8 cellular contexts compared by ENCODE assay signal in the genomic region with DNA sequence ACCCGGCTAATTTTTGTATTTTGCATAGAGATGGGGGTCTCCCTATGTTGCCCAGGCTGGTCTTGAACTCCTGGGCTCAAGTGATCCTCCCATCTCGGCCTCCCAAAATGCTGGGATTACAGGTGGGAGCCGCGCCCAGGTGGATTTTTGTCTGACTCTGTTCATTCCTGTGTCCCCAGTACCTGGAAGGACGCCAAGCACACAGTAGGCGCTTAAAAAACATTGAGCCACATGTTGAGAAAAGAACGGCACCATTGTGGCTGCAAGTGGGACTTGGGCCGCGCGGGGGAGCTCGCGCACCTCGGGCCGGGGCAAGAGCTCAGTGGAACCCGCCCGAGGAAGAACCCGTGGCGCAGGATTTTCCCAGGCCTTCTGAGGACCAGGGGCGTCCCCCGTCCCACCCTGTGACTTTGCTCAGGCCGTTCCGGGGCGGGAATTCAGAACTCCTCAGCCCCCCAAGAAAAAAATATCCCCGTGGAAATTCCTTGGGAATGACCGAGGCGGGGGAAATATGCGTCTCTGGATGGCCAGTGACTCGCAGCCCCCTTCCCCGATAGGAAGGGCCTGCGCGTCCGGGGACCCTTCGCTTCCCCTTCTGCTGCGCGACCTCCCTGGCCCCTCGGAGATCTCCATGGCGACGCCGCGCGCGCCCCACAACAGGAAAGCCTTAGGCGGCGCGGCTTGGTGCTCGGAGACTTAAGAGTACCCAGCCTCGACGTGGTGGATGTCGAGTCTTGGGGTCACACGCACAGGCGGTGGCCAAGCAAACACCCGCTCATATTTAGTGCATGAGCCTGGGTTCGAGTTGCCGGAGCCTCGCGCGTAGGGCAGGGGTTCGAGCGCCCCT. TPM values are rescaled to one million over a fixed set of nuclear protein-coding genes. Genes with fewer than 3 reads are reported as not detected.
DNase-seq lines count a peak whose midpoint lies in the region; ATAC-seq and TF ChIP-seq lines count a peak whose summit lies in the region.

No MANE protein-coding gene starts in this region.

- H3K4me1 Mint-ChIP-seq in natural killer cell, result peaks cover 24 to 39% of the 10 kb centered on the region in 2 donors
- peaks cover 49% of the 10 kb centered on the region for H3K4me1 Mint-ChIP-seq in stimulated activated memory B cell treated with anti-CD40 and anti-IgM and Interleukin-4, amounts not matched to agents 10 μg/mL and 1 μg/mL and 100 μg/mL, for 72 hours

- TF ChIP-seq CTCF in GM12865 (IDR thresholded peaks at IDR 0.05; ENCODE audit: insufficient read depth, low read depth, low read length, missing control alignments) (peak; percentile 92), natural killer cell (IDR thresholded peaks at IDR 0.05) (peak; percentile 89)

- peak overlapping the region; percentile 94 to 96 for H3K27ac Mint-ChIP-seq in natural killer cell
- peak overlapping the region; percentile 96 for H3K27ac Mint-ChIP-seq in stimulated activated memory B cell treated with anti-CD40 and anti-IgM and Interleukin-4, amounts not matched to agents 10 μg/mL and 1 μg/mL and 100 μg/mL, for 72 hours

- no peaks in the 10 kb centered on the region for H3K9me3 Mint-ChIP-seq in natural killer cell
- H3K9me3 Mint-ChIP-seq in stimulated activated memory B cell treated with anti-CD40 and anti-IgM and Interleukin-4, amounts not matched to agents 10 μg/mL and 1 μg/mL and 100 μg/mL, for 72 hours, result no peaks in the 10 kb centered on the region

- H3K27ac ChIP-seq in HUES6 (ENCODE audit: low read depth, low read length), result no peak overlapping the region

- peak overlapping the region; percentile 90 for H3K4me3 Mint-ChIP-seq in natural killer cell
- peak overlapping the region; percentile 95 for H3K4me3 Mint-ChIP-seq in stimulated activated memory B cell treated with anti-CD40 and anti-IgM and Interleukin-4, amounts not matched to agents 10 μg/mL and 1 μg/mL and 100 μg/mL, for 72 hours

- H3K4me1 ChIP-seq in HUES6 (ENCODE audit: control insufficient read depth, insufficient read depth, low read length), result peaks cover 8% of the 10 kb centered on the region

- ATAC-seq in natural killer cell (peak; percentile 56 to 68 (median 58)), HG02840 (IDR thresholded peaks at IDR 0.05; ENCODE audit: low FRiP score, unreplicated experiment) (no peak)
- peak; percentile 77 for ATAC-seq in stimulated activated memory B cell treated with anti-CD40 and anti-IgM and Interleukin-4, amounts not matched to agents 10 μg/mL and 1 μg/mL and 100 μg/mL, for 72 hours

- H3K9ac ChIP-seq in HUES6 (ENCODE audit: low read length), result peak overlapping the region; percentile 3

- DNase-seq in GM12865 (ENCODE audit: low read depth), result peak; percentile 92
- DNase-seq in RKO (ENCODE audit: low spot score), result peak; percentile 80
- DNase-seq in activated T-helper 1 cell treated with anti-CD3 and anti-CD28 coated beads, Interleukin-2, amount 50 U/mL, for 16 hours (ENCODE audit: low read depth in 1 of 2, low spot score in 1 of 2), result peak; percentile 78 to 79
- DNase-seq in fibroblast of peridontal ligament (ENCODE audit: extremely low read depth), result peak; percentile 64
- peak; percentile 93 for DNase-seq in natural killer cell

- peaks cover 43% of the 10 kb centered on the region for H3K27me3 ChIP-seq in HUES6 (ENCODE audit: control insufficient read depth, insufficient read depth, low read length)

- no peaks in the 10 kb centered on the region for H3K36me3 Mint-ChIP-seq in natural killer cell
- peaks cover 24% of the 10 kb centered on the region for H3K36me3 Mint-ChIP-seq in stimulated activated memory B cell treated with anti-CD40 and anti-IgM and Interleukin-4, amounts not matched to agents 10 μg/mL and 1 μg/mL and 100 μg/mL, for 72 hours

- intact Hi-C loops in natural killer cell (cut with micrococcal nuclease), result loop anchor here (1.0 to 5.0 kb wide), 7 partner anchors 21 to 168 kb away; partner anchors contain the start of genes ICAM3, RAVER1 and TYK2

- H3K27me3 Mint-ChIP-seq in natural killer cell (ENCODE audit: low read depth in 2 of 2), result no peaks in the 10 kb centered on the region
- no peaks in the 10 kb centered on the region for H3K27me3 Mint-ChIP-seq in stimulated activated memory B cell treated with anti-CD40 and anti-IgM and Interleukin-4, amounts not matched to agents 10 μg/mL and 1 μg/mL and 100 μg/mL, for 72 hours

- no peaks in the 10 kb centered on the region for H3K36me3 ChIP-seq in HUES6 (ENCODE audit: control insufficient read depth, insufficient read depth, low read length)

- H3K9me3 ChIP-seq in HUES6 (ENCODE audit: control insufficient read depth, insufficient read depth, low read depth, low read length), result no peaks in the 10 kb centered on the region

- peak overlapping the region; percentile 69 for H3K4me3 ChIP-seq in GM12865 (ENCODE audit: low read depth, low read length)
- peak overlapping the region; percentile 52 for H3K4me3 ChIP-seq in HUES6 (ENCODE audit: low read depth, low read length)

RNA-seq across cellular contexts. Expression of gene ICAM1, which starts 1.4 kb away (rescaled TPM):
- total RNA-seq in natural killer cell, result 10 to 100 TPM; 33.1 to 73.7 (median 56.5) TPM

RNA-seq across cellular contexts. Expression of gene ICAM4, which starts 17.2 kb away (rescaled TPM):
- 1 to 10 TPM; 1.3 to 3.6 (median 3.0) TPM for total RNA-seq in natural killer cell

RNA-seq across cellular contexts. Expression of gene MRPL4, which starts 17.5 kb away (rescaled TPM):
- 10 to 100 TPM; 34.5 to 41.6 (median 40.2) TPM for total RNA-seq in natural killer cell

RNA-seq across cellular contexts. Expression of gene ICAM5, which starts 20.2 kb away (rescaled TPM):
- 1 to 10 TPM; 1.1 to 1.6 (median 1.5) TPM for total RNA-seq in natural killer cell

RNA-seq across cellular contexts. Expression of gene S1PR2, which starts 38.4 kb away (rescaled TPM):
- total RNA-seq in natural killer cell, result 10 to 100 TPM in 1 of 3 donors, 1 to 10 TPM in 2; 6.8 to 12.6 (median 9.5) TPM
